Comparison of ENCODE assay signal across 8 cellular contexts in the genomic region with DNA sequence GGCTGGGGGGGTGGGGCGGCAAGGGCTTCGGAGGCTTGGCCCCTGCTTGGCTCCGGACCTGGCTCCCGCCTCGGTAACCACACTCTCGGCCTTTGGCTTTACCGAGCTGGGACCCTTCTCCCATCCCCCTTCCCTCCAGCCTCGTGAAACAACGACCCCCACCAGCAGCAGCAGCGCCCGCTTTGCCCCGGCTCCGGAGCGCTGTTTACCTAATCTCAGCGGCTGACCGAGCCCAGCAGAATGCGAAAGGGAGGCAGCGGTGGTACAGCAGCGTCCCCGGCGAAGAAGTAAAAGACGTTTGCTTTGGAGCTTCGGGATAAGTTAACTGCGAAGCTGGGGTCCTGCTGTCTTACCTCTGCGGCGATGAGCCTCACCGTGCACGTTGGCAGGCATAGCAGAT. TPM values are rescaled to one million over a fixed set of nuclear protein-coding genes. Genes with fewer than 3 reads are reported as not detected.
DNase-seq lines count a peak whose midpoint lies in the region; ATAC-seq and TF ChIP-seq lines count a peak whose summit lies in the region.

No MANE protein-coding gene starts in this region.

- ATAC-seq in T-cell (replicated peaks in 1 of 4), result no peak
- no peak for ATAC-seq in naive B cell (ENCODE audit: low read depth in 2 of 2)

- H3K4me3 ChIP-seq in esophagus muscularis mucosa, result peak overlapping the region; percentile 70 to 95 (median 85)

- TF ChIP-seq CTCF in esophagus muscularis mucosa (IDR thresholded peaks at IDR 0.05), result no peak

- H3K36me3 Mint-ChIP-seq in T-cell (no peaks in the 10 kb centered on the region), naive B cell (no peaks in the 10 kb centered on the region)

- H3K27ac ChIP-seq in esophagus muscularis mucosa (replicated peaks in 1 of 4), result peak overlapping the region; percentile 88 to 92 (median 90)

- no peak for TF ChIP-seq EP300 in esophagus muscularis mucosa (IDR thresholded peaks at IDR 0.05)

- intact Hi-C loops in esophagus muscularis mucosa (cut with DNase I), result loop anchor here (10.0 kb wide), 1 partner anchor 197 kb away; no protein-coding TSS in a partner anchor

- TF ChIP-seq POLR2A in esophagus muscularis mucosa (IDR thresholded peaks at IDR 0.05; ENCODE audit: low read depth), result no peak

- no peaks in the 10 kb centered on the region for H3K9me3 ChIP-seq in esophagus muscularis mucosa

- H3K4me1 Mint-ChIP-seq in T-cell, result peaks cover 13 to 24% (median 22%) of the 10 kb centered on the region in 3 donors
- peaks cover 40 to 44% (median 41%) of the 10 kb centered on the region in 3 donors for H3K4me1 Mint-ChIP-seq in naive B cell

- H3K9me3 Mint-ChIP-seq in T-cell (no peaks in the 10 kb centered on the region), naive B cell (no peaks in the 10 kb centered on the region)

- H3K27ac Mint-ChIP-seq in T-cell (no peak overlapping the region), naive B cell (peak overlapping the region in 3 of 6 donors; percentile 63 to 80 (median 69))

- H3K27me3 ChIP-seq in esophagus muscularis mucosa, result no peaks in the 10 kb centered on the region

- DNase-seq in NCI-H526 (lab: John Stamatoyannopoulos, UW) (peak; percentile 15 to 45), NCI-H526 treated with DMSO at 0.1 percent for 48 hours (lab: John Stamatoyannopoulos, UW) (no peak), T-cell (peak in 3 of 34 experiments; percentile 1 to 5 (median 2)), esophagus muscularis mucosa (ENCODE audit: extremely low spot score) (no peak), naive B cell (peak; percentile 14), germinal center (ENCODE audit: low spot score) (no peak), NCI-H128 (lab: John Stamatoyannopoulos, UW; ENCODE audit: unreplicated experiment) (no peak), cerebellar nuclear complex (lab: John Stamatoyannopoulos, UW) (no peak)

- no peaks in the 10 kb centered on the region for H3K36me3 ChIP-seq in esophagus muscularis mucosa

- CTCF ChIA-PET in T-cell (lab: Charles Lee), result interaction anchor here in 1 of 2 donors (0.6 kb wide), 1 partner anchor 402 kb away, joined by 4 read pairs; no protein-coding TSS in a partner anchor

- H3K27me3 Mint-ChIP-seq in T-cell, result peaks cover 54 to 59% of the 10 kb centered on the region in 2 donors
- H3K27me3 Mint-ChIP-seq in naive B cell, result peaks cover 0 to 56% (median 12%) of the 10 kb centered on the region in 3 donors

- peaks cover 23 to 50% (median 41%) of the 10 kb centered on the region in 4 donors for H3K4me1 ChIP-seq in esophagus muscularis mucosa

- POLR2A ChIA-PET in T-cell (lab: Charles Lee), result no interaction called here

- 0% methylated on average over 7 of the region's 28 CpGs for WGBS in esophagus muscularis mucosa

- H3K4me3 Mint-ChIP-seq in T-cell, result peak overlapping the region; percentile 68 to 73 (median 72)
- peak overlapping the region; percentile 85 to 98 (median 94) for H3K4me3 Mint-ChIP-seq in naive B cell

RNA-seq across cellular contexts. Expression of a gene that starts 2.0 kb away (rescaled TPM):
- 1 to 10 TPM in 4 of 5 donors, under 1 TPM in 1; 0.53 to 6.1 (median 3.0) TPM for total RNA-seq in T-cell
- total RNA-seq in esophagus muscularis mucosa, result 10 to 100 TPM; 29.9 to 48.4 (median 32.4) TPM
- polyA plus RNA-seq in naive B cell (ENCODE audit: low read depth in 6 of 6), result 1 to 10 TPM; 3.6 to 9.5 (median 5.6) TPM

Comparison
In these comparisons a context has a peak if more than half of its experiments do, and no peak if none do; other contexts are left out.
1. DNase-seq: peak in NCI-H526 (2 of 2) and naive B cell (single experiment); none in NCI-H526 treated with DMSO at 0.1 percent for 48 hours (single experiment), esophagus muscularis mucosa (single experiment), germinal center (single experiment), NCI-H128 (single experiment) and cerebellar nuclear complex (0 of 2).
2. RNA of a gene that starts 2.0 kb away (total RNA-seq): 29.9 to 48.4 TPM in esophagus muscularis mucosa; 0.53 to 6.1 TPM in T-cell; every median in the first group is over 4 times any median in the second.